In the genomic region with DNA sequence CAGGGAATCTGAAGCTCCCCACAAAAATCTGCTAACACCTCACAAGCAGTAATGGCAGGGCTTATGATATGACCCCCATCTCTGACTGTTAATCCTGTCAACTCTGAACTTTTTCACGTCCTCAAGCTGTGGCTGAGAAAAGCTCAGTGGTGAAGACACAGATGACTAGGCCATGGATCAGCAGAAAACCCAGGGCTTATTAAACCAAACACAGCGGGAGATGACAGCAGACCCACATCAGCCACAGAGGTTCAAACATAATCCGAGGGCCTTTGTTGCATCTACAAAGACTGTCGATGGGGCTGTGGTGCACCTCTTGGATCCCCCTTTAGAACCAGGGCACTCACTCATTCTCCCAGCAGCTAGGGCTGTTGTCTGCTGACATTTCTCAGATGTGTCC, we compare ENCODE assay signal across 19 cellular contexts. TPM values are rescaled to one million over a fixed set of nuclear protein-coding genes. Genes with fewer than 3 reads are reported as not detected.
DNase-seq lines count a peak whose midpoint lies in the region; ATAC-seq and TF ChIP-seq lines count a peak whose summit lies in the region.
"Had no signal": no experiment of that assay in that cellular context is flagged by ENCODE, and none has a peak within 500 bp of the region (broad histone marks: within the 10 kb centered on the region; RNA-seq: fewer than 3 reads in every experiment).

No MANE protein-coding gene starts in this region.

- H3K27ac Mint-ChIP-seq in activated naive CD4-positive, alpha-beta T cell treated with anti-CD3 and anti-CD28 coated beads for 36 hours = peak overlapping the region; percentile 89
- peak overlapping the region; percentile 95 for H3K27ac Mint-ChIP-seq in activated naive CD4-positive, alpha-beta T cell treated with anti-CD3 and anti-CD28 coated beads, Interleukin-2, amount 10 ng/mL, durations not matched to agents 7 days and 5 days
- H3K27ac Mint-ChIP-seq in stimulated activated naive B cell treated with anti-CD40 and anti-IgM and Interleukin-4, amounts not matched to agents 10 μg/mL and 1 μg/mL and 100 μg/mL, for 72 hours = peak overlapping the region; percentile 37

- peaks cover 48% of the 10 kb centered on the region for H3K4me1 ChIP-seq in OCI-LY1 (ENCODE audit: insufficient read depth, low read length, severe bottlenecking)
- H3K4me1 ChIP-seq: gastrocnemius medialis, psoas muscle had no signal

- H3K9me2 ChIP-seq in OCI-LY1 (ENCODE audit: low read depth, low read length) = no peaks in the 10 kb centered on the region

- intact Hi-C loops in activated naive CD4-positive, alpha-beta T cell treated with anti-CD3 and anti-CD28 coated beads for 36 hours (cut with micrococcal nuclease) = loop anchor here (2.0 to 5.0 kb wide), 3 partner anchors 16 to 1834 kb away; partner anchors contain the start of genes GLB1 and TMPPE

- H4K20me1 ChIP-seq in OCI-LY1 (ENCODE audit: insufficient read depth, low read length) = no peaks in the 10 kb centered on the region

- TF ChIP-seq CTCF in OCI-LY1 (IDR thresholded peaks at IDR 0.05; ENCODE audit: low read length) = no peak

- H3K79me2 ChIP-seq in OCI-LY1 (ENCODE audit: insufficient read depth, low read length) = no peaks in the 10 kb centered on the region

- H3K4me2 ChIP-seq in OCI-LY1 (ENCODE audit: low read length) = no peak overlapping the region
- H3K4me2 ChIP-seq: smooth muscle cell had no signal

- CTCF ChIA-PET in activated naive CD4-positive, alpha-beta T cell treated with anti-CD3 and anti-CD28 coated beads for 36 hours (lab: Charles Lee) = interaction anchor here (0.6 to 5.1 kb wide), 9 partner anchors 9 to 112 kb away, joined by 3 to 39 read pairs (median 4); no protein-coding TSS in a partner anchor
- CTCF ChIA-PET in activated naive CD4-positive, alpha-beta T cell treated with anti-CD3 and anti-CD28 coated beads, Interleukin-2, amount 10 ng/mL, durations not matched to agents 7 days and 5 days (lab: Charles Lee) = interaction anchor here (0.9 to 4.8 kb wide), 12 partner anchors 8 to 326 kb away, joined by 3 to 29 read pairs (median 3); no protein-coding TSS in a partner anchor

- no peak overlapping the region for H2AFZ ChIP-seq in OCI-LY1 (ENCODE audit: low read length)
- H2AFZ ChIP-seq: GM23248 had no signal

- no peaks in the 10 kb centered on the region for H3K27me3 ChIP-seq in OCI-LY1 (ENCODE audit: insufficient read depth, low read length)
- H3K27me3 ChIP-seq: gastrocnemius medialis had no signal

- H3K9me3 Mint-ChIP-seq in activated naive CD4-positive, alpha-beta T cell treated with anti-CD3 and anti-CD28 coated beads for 36 hours = no peaks in the 10 kb centered on the region
- H3K9me3 Mint-ChIP-seq in activated naive CD4-positive, alpha-beta T cell treated with anti-CD3 and anti-CD28 coated beads, Interleukin-2, amount 10 ng/mL, durations not matched to agents 7 days and 5 days = peaks cover under 1% of the 10 kb centered on the region
- no peaks in the 10 kb centered on the region for H3K9me3 Mint-ChIP-seq in stimulated activated naive B cell treated with anti-CD40 and anti-IgM and Interleukin-4, amounts not matched to agents 10 μg/mL and 1 μg/mL and 100 μg/mL, for 72 hours
- H3K9me3 Mint-ChIP-seq: neural crest cell had no signal

- H3K4me1 Mint-ChIP-seq in activated naive CD4-positive, alpha-beta T cell treated with anti-CD3 and anti-CD28 coated beads for 36 hours (ENCODE audit: low read depth) = peaks cover 68% of the 10 kb centered on the region
- H3K4me1 Mint-ChIP-seq in activated naive CD4-positive, alpha-beta T cell treated with anti-CD3 and anti-CD28 coated beads, Interleukin-2, amount 10 ng/mL, durations not matched to agents 7 days and 5 days = peaks cover 93% of the 10 kb centered on the region
- H3K4me1 Mint-ChIP-seq in stimulated activated naive B cell treated with anti-CD40 and anti-IgM and Interleukin-4, amounts not matched to agents 10 μg/mL and 1 μg/mL and 100 μg/mL, for 72 hours = peaks cover 43 to 51% of the 10 kb centered on the region in 2 donors
- H3K4me1 Mint-ChIP-seq: neural crest cell had no signal

- H3K9ac ChIP-seq in OCI-LY1 (ENCODE audit: low read length) = no peak overlapping the region
- H3K9ac ChIP-seq: GM23248 had no signal

- H3K36me3 ChIP-seq in OCI-LY1 (ENCODE audit: insufficient read depth, low read length) = peaks cover 18% of the 10 kb centered on the region; the same call in 1 of the 2 replicates

- H3K4me3 ChIP-seq in OCI-LY1 (ENCODE audit: low read depth, low read length, poor library complexity, severe bottlenecking) = no peak overlapping the region
- H3K4me3 ChIP-seq: gastrocnemius medialis, GM23248, psoas muscle, smooth muscle cell had no signal

- no peaks in the 10 kb centered on the region for H3F3A ChIP-seq in OCI-LY1 (ENCODE audit: insufficient read depth, low read length)

- DNase-seq in activated naive CD4-positive, alpha-beta T cell treated with anti-CD3 and anti-CD28 coated beads for 36 hours = peak; percentile 70
- DNase-seq in activated naive CD4-positive, alpha-beta T cell (lab: John Stamatoyannopoulos, UW) = no peak
- DNase-seq in activated naive CD4-positive, alpha-beta T cell treated with anti-CD3 and anti-CD28 coated beads, Interleukin-2, amount 10 ng/mL, durations not matched to agents 7 days and 5 days = peak; percentile 46
- no peak for DNase-seq in stimulated activated naive B cell treated with anti-CD40 and anti-IgM and Interleukin-4, amounts not matched to agents 10 μg/mL and 1 μg/mL and 100 μg/mL, for 72 hours
- DNase-seq in T-helper 9 cell = no peak
- DNase-seq: erythroblast, gastrocnemius medialis, GM23248, kidney glomerular epithelial cell, mesendoderm, NCI-H1417, NCI-H82, psoas muscle had no signal

- H3K27ac ChIP-seq in OCI-LY1 (ENCODE audit: low read depth, low read length, poor library complexity, severe bottlenecking) = peak overlapping the region; percentile 84
- H3K27ac ChIP-seq: gastrocnemius medialis, GM23248, psoas muscle had no signal

- no peaks in the 10 kb centered on the region for H3K9me3 ChIP-seq in OCI-LY1 (ENCODE audit: low read length)
- H3K9me3 ChIP-seq: gastrocnemius medialis, psoas muscle had no signal

- ATAC-seq in stimulated activated naive B cell treated with anti-CD40 and anti-IgM and Interleukin-4, amounts not matched to agents 10 μg/mL and 1 μg/mL and 100 μg/mL, for 72 hours (replicated peaks) = no peak
- ATAC-seq in GM19455 (IDR thresholded peaks at IDR 0.05; ENCODE audit: unreplicated experiment) = no peak
- ATAC-seq in GM18868 (IDR thresholded peaks at IDR 0.05; ENCODE audit: unreplicated experiment) = no peak
- ATAC-seq: gastrocnemius medialis, Panc1, psoas muscle had no signal

- H3K4me3 Mint-ChIP-seq in activated naive CD4-positive, alpha-beta T cell treated with anti-CD3 and anti-CD28 coated beads for 36 hours = no peak overlapping the region
- H3K4me3 Mint-ChIP-seq in activated naive CD4-positive, alpha-beta T cell treated with anti-CD3 and anti-CD28 coated beads, Interleukin-2, amount 10 ng/mL, durations not matched to agents 7 days and 5 days = no peak overlapping the region
- no peak overlapping the region for H3K4me3 Mint-ChIP-seq in stimulated activated naive B cell treated with anti-CD40 and anti-IgM and Interleukin-4, amounts not matched to agents 10 μg/mL and 1 μg/mL and 100 μg/mL, for 72 hours
- H3K4me3 Mint-ChIP-seq: neural crest cell had no signal

- H3K36me3 Mint-ChIP-seq in activated naive CD4-positive, alpha-beta T cell treated with anti-CD3 and anti-CD28 coated beads for 36 hours (ENCODE audit: low read depth) = peaks cover 37% of the 10 kb centered on the region
- peaks cover 61% of the 10 kb centered on the region for H3K36me3 Mint-ChIP-seq in activated naive CD4-positive, alpha-beta T cell treated with anti-CD3 and anti-CD28 coated beads, Interleukin-2, amount 10 ng/mL, durations not matched to agents 7 days and 5 days
- peaks cover 48 to 70% of the 10 kb centered on the region in 2 donors for H3K36me3 Mint-ChIP-seq in stimulated activated naive B cell treated with anti-CD40 and anti-IgM and Interleukin-4, amounts not matched to agents 10 μg/mL and 1 μg/mL and 100 μg/mL, for 72 hours

- H3K27me3 Mint-ChIP-seq in activated naive CD4-positive, alpha-beta T cell treated with anti-CD3 and anti-CD28 coated beads for 36 hours (ENCODE audit: low read depth) = no peaks in the 10 kb centered on the region
- H3K27me3 Mint-ChIP-seq in activated naive CD4-positive, alpha-beta T cell treated with anti-CD3 and anti-CD28 coated beads, Interleukin-2, amount 10 ng/mL, durations not matched to agents 7 days and 5 days = no peaks in the 10 kb centered on the region
- no peaks in the 10 kb centered on the region for H3K27me3 Mint-ChIP-seq in stimulated activated naive B cell treated with anti-CD40 and anti-IgM and Interleukin-4, amounts not matched to agents 10 μg/mL and 1 μg/mL and 100 μg/mL, for 72 hours

RNA-seq across cellular contexts. Expression of gene GLB1, which starts 50.4 kb away (rescaled TPM):
- 10 to 100 TPM; 32.0 to 36.3 TPM for total RNA-seq in activated naive CD4-positive, alpha-beta T cell treated with anti-CD3 and anti-CD28 coated beads for 36 hours

RNA-seq across cellular contexts. Expression of gene TMPPE, which starts 50.4 kb away (rescaled TPM):
- total RNA-seq in activated naive CD4-positive, alpha-beta T cell treated with anti-CD3 and anti-CD28 coated beads for 36 hours = 1 to 10 TPM; 3.2 to 3.3 TPM

Comparison
In these comparisons a context has a peak if more than half of its experiments do, and no peak if none do; other contexts are left out.
1. DNase-seq: peak in activated naive CD4-positive, alpha-beta T cell treated with anti-CD3 and anti-CD28 coated beads for 36 hours (single experiment) and activated naive CD4-positive, alpha-beta T cell treated with anti-CD3 and anti-CD28 coated beads, Interleukin-2, amount 10 ng/mL, durations not matched to agents 7 days and 5 days (single experiment); none in activated naive CD4-positive, alpha-beta T cell (0 of 4), stimulated activated naive B cell treated with anti-CD40 and anti-IgM and Interleukin-4, amounts not matched to agents 10 μg/mL and 1 μg/mL and 100 μg/mL, for 72 hours (single experiment) and T-helper 9 cell (single experiment).
2. H3K27ac Mint-ChIP-seq: peak in every context shown above with its lines; median percentile 95 in activated naive CD4-positive, alpha-beta T cell treated with anti-CD3 and anti-CD28 coated beads, Interleukin-2, amount 10 ng/mL, durations not matched to agents 7 days and 5 days; 89 in activated naive CD4-positive, alpha-beta T cell treated with anti-CD3 and anti-CD28 coated beads for 36 hours; 37 in stimulated activated naive B cell treated with anti-CD40 and anti-IgM and Interleukin-4, amounts not matched to agents 10 μg/mL and 1 μg/mL and 100 μg/mL, for 72 hours.